Comparison of ENCODE assay signal across 20 cellular contexts in the genomic region with DNA sequence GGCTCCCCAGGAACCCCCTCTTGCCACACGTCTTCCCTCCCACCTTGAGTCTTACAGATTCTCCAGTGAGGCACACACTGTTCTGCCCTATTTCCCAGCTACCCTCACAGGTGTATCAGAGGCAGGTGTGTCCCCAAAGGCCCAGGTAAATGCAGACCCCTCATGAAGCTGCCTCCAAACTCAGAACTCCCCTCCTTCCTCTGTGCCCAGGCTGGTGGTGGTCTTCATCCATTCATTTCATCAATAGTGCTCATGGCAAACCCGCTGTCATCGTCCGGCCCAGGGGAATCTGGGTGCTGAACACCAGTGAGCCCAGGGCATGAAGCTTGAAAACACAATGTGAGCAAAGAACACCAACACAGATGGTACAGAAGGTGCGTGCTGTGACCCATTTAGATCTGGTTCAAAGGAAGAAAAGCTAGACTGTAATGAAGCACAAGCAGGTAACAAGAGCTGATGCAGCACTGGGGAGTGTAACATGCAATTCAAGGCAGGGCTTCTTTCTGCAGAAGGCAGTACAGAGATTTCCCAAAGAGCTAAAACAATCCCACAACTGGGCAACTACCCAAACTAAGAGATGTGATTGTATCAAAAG.
DNase-seq lines count a peak whose midpoint lies in the region; ATAC-seq and TF ChIP-seq lines count a peak whose summit lies in the region.
"Had no signal": no experiment of that assay in that cellular context is flagged by ENCODE, and none has a peak within 500 bp of the region (broad histone marks: within the 10 kb centered on the region; RNA-seq: fewer than 3 reads in every experiment).

No MANE protein-coding gene starts in this region.

- no peaks in the 10 kb centered on the region for H3K9me3 Mint-ChIP-seq in endothelial cell (ENCODE audit: unreplicated experiment)

- WGBS in spleen, 5 donors = 88 to 95% (median 93%) methylated on average over 5 of the region's 5 CpGs

- DNase-seq in RWPE2 (ENCODE audit: low spot score) = peak; percentile 29
- DNase-seq in endothelial cell (ENCODE audit: low spot score) = no peak
- DNase-seq in spleen = peak; percentile 32
- no peak for DNase-seq in uterus
- DNase-seq in NCI-H1048 (lab: John Stamatoyannopoulos, UW) = no peak
- no peak for DNase-seq in UCSD-AML1 (lab: John Stamatoyannopoulos, UW; ENCODE audit: unreplicated experiment)
- DNase-seq: CD4-positive, CD25-positive, alpha-beta regulatory T cell; COR-L47; DMS 273 treated with DMSO at 0.1 percent for 48 hours; DND-41; HCEC 1CT; NCI-H1105 treated with DMSO at 0.1 percent for 48 hours; NCI-H1694; NCI-H2081 treated with DMSO at 0.1 percent for 48 hours; NCI-H774; PC-3 had no signal

- no peaks in the 10 kb centered on the region for H4K20me1 ChIP-seq in BLaER1

- H3K4me1 Mint-ChIP-seq in endothelial cell (ENCODE audit: unreplicated experiment) = no peaks in the 10 kb centered on the region
- H3K4me1 Mint-ChIP-seq: CD4-positive, CD25-positive, alpha-beta regulatory T cell had no signal

- peaks cover 1% of the 10 kb centered on the region; the same call in 1 of the 2 replicates for H3K9me3 ChIP-seq in BLaER1
- no peaks in the 10 kb centered on the region for H3K9me3 ChIP-seq in RWPE2 (ENCODE audit: severe bottlenecking)
- H3K9me3 ChIP-seq in spleen = peaks cover 0 to 3% (median under 1%) of the 10 kb centered on the region in 8 donors
- H3K9me3 ChIP-seq in uterus = no peaks in the 10 kb centered on the region

- H3K27me3 ChIP-seq in BLaER1 (no peaks in the 10 kb centered on the region), RWPE2 (ENCODE audit: insufficient read depth, poor library complexity, severe bottlenecking) (no peaks in the 10 kb centered on the region), spleen (replicated peaks in 1 of 7) (no peaks in the 10 kb centered on the region), uterus (no peaks in the 10 kb centered on the region)

- H3K36me3 Mint-ChIP-seq in endothelial cell (ENCODE audit: low read depth, unreplicated experiment) = no peaks in the 10 kb centered on the region
- H3K36me3 Mint-ChIP-seq: CD4-positive, CD25-positive, alpha-beta regulatory T cell had no signal

- H3K4me1 ChIP-seq in BLaER1 (peaks cover 42% of the 10 kb centered on the region), RWPE2 (ENCODE audit: insufficient read depth, poor library complexity, severe bottlenecking) (no peaks in the 10 kb centered on the region), spleen (peaks cover 0 to 11% (median 0%) of the 10 kb centered on the region in 6 donors), uterus (no peaks in the 10 kb centered on the region)

- H3K4me3 Mint-ChIP-seq in endothelial cell (ENCODE audit: unreplicated experiment) = peak overlapping the region; percentile 33
- H3K4me3 Mint-ChIP-seq: B cell; CD4-positive, CD25-positive, alpha-beta regulatory T cell; GM23338 had no signal

- no peak for TF ChIP-seq POLR2A in spleen (IDR thresholded peaks at IDR 0.05)
- no peak for TF ChIP-seq POLR2A in uterus (IDR thresholded peaks at IDR 0.05)

- H3K27me3 Mint-ChIP-seq in endothelial cell (ENCODE audit: unreplicated experiment) = peaks cover 3% of the 10 kb centered on the region
- H3K27me3 Mint-ChIP-seq: B cell; CD4-positive, CD25-positive, alpha-beta regulatory T cell had no signal

- H3K36me3 ChIP-seq in BLaER1 (no peaks in the 10 kb centered on the region), RWPE2 (ENCODE audit: low read depth) (no peaks in the 10 kb centered on the region), spleen (no peaks in the 10 kb centered on the region), uterus (no peaks in the 10 kb centered on the region)

- H3K4me3 ChIP-seq in BLaER1 (no peak overlapping the region), RWPE2 (ENCODE audit: severe bottlenecking) (no peak overlapping the region), spleen (no peak overlapping the region), uterus (no peak overlapping the region)
- H3K4me3 ChIP-seq: GM23338 had no signal

- no peak overlapping the region for H3K27ac Mint-ChIP-seq in endothelial cell (ENCODE audit: unreplicated experiment)
- H3K27ac Mint-ChIP-seq: B cell, GM23338 had no signal

- H3K27ac ChIP-seq in BLaER1 = peak overlapping the region; percentile 64
- no peak overlapping the region for H3K27ac ChIP-seq in RWPE2 (ENCODE audit: poor library complexity, severe bottlenecking)
- H3K27ac ChIP-seq in spleen = no peak overlapping the region
- no peak overlapping the region for H3K27ac ChIP-seq in uterus
- H3K27ac ChIP-seq: RWPE1 had no signal

- TF ChIP-seq CTCF in RWPE2 (IDR thresholded peaks at IDR 0.05; ENCODE audit: poor library complexity, severe bottlenecking) (no peak), endothelial cell (IDR thresholded peaks at IDR 0.05; ENCODE audit: unreplicated experiment) (no peak), spleen (IDR thresholded peaks at IDR 0.05 in 8 of 11, conservative IDR thresholded peaks at IDR 0.05 in 3 of 11) (no peak), uterus (IDR thresholded peaks at IDR 0.05) (no peak)

- ATAC-seq in RWPE2 (ENCODE audit: low read depth) = no peak
- ATAC-seq: GM23338, PC-3 had no signal

- H3K9ac ChIP-seq in BLaER1 = no peak overlapping the region

- intact Hi-C loops in spleen (cut with DNase I; ENCODE audit: low total_unique reads) = no loop called here
- intact Hi-C loops in uterus (cut with DNase I; ENCODE audit: low total_unique reads) = no loop called here

- no peak overlapping the region for H3K4me2 ChIP-seq in BLaER1
- H3K4me2 ChIP-seq: GM23338 had no signal

Comparison
In these comparisons a context has a peak if more than half of its experiments do, and no peak if none do; other contexts are left out.
1. DNase-seq: peak in RWPE2 (single experiment) and spleen (single experiment); none in endothelial cell (single experiment), uterus (0 of 2), NCI-H1048 (single experiment) and UCSD-AML1 (single experiment).